Comparison of ENCODE assay signal across 8 cellular contexts in the genomic region with DNA sequence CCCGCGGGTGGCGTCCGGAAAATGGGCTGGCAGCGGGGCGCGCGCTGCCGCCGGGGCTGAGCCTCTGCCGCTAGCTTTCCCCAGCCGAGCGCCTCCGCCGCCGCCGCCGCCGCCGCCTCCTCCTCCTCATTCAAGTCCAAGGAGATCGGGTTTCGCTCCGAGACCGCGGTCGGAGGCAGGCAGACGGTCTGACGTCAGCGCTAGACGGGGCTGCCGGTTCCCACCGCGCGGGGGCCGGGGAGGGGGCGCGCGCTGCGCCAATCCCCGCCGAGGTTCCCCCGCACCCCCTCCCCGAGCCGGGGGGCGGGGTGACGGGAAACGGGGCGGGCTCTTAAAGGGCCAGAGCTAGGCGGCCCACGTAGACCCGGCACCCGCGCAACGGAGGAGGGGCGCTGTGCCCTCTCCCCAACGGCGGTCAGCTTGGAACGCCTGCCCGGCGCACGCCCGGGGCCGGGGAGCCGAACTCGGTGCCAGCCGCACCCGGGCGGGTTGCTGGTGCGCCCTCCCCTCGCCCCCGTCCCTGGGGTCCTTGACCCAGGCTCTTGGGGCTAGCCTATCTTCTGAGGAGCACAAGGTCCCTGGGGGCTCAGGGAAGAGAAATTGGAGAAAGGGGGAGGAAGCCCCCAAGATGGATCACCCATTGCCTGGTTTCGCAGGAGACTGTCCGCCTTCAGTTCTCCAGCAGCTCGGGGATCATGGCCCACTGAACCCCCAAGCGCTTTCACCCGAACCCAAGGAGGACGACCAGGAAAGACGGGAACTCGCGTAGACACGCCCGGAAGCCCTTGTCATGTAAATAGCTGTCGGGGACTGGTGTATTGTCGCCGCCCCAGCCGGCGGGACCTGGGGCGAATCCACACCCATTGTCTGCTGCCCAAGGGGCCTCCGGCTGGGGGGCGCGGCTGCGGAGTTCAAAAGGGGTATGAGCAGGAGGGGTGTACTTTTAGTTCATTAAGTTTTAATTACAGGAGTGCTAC. TPM values are rescaled to one million over a fixed set of nuclear protein-coding genes. Genes with fewer than 3 reads are reported as not detected.
DNase-seq lines count a peak whose midpoint lies in the region; ATAC-seq and TF ChIP-seq lines count a peak whose summit lies in the region.

A gene with protein sequence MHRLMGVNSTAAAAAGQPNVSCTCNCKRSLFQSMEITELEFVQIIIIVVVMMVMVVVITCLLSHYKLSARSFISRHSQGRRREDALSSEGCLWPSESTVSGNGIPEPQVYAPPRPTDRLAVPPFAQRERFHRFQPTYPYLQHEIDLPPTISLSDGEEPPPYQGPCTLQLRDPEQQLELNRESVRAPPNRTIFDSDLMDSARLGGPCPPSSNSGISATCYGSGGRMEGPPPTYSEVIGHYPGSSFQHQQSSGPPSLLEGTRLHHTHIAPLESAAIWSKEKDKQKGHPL (minus strand): TSS at position 193 of the 977 bp plus-strand sequence. CDS start 433 bp downstream, outside the sequence.

- peaks cover 0 to 4% of the 10 kb centered on the region in 2 donors for H3K36me3 Mint-ChIP-seq in CD14-positive monocyte

- H3K4me1 ChIP-seq in OCI-LY7 (ENCODE audit: insufficient read depth, low read length, poor library complexity, severe bottlenecking): peaks cover 48% of the 10 kb centered on the region
- H3K4me1 ChIP-seq in esophagus squamous epithelium: peaks cover 8 to 78% (median 44%) of the 10 kb centered on the region in 3 donors
- H3K4me1 ChIP-seq in muscle layer of colon (ENCODE audit: insufficient read depth, low read length): peaks cover 28% of the 10 kb centered on the region

- CTCF ChIA-PET in OCI-LY7 (lab: Charles Lee; ENCODE audit: unreplicated experiment): interaction anchor here (0.6 to 1.5 kb wide), 2 partner anchors 28 to 82 kb away, joined by 3 to 6 read pairs; no protein-coding TSS in a partner anchor

- H3K27ac Mint-ChIP-seq in CD14-positive monocyte: peak within 1 kb of the TSS in 6 of 7 donors; percentile 30 to 83 (median 62)

- H3K27me3 ChIP-seq in esophagus squamous epithelium (peaks cover 0 to 21% (median 0%) of the 10 kb centered on the region in 4 donors), muscle layer of colon (ENCODE audit: control insufficient read depth in 1 of 2, insufficient read depth in 2 of 2, low read length in 2 of 2) (no peaks in the 10 kb centered on the region)

- TF ChIP-seq POLR2A in esophagus squamous epithelium (IDR thresholded peaks at IDR 0.05): peak in 3 of 4 donors; percentile 48 to 87 (median 82)

- intact Hi-C loops in CD14-positive monocyte (cut with micrococcal nuclease): loop anchor here (10.0 kb wide), 3 partner anchors 85 to 335 kb away; partner anchors contain the start of gene ZBP1 (in 1 of the 2)
- intact Hi-C loops in OCI-LY7 (cut with micrococcal nuclease; ENCODE audit: unreplicated experiment): loop anchor here (1.0 to 2.0 kb wide), 2 partner anchors 30 to 55 kb away; no protein-coding TSS in a partner anchor
- intact Hi-C loops in esophagus squamous epithelium (cut with DNase I): no loop called here

- no peak for TF ChIP-seq CTCF in CD14-positive monocyte (IDR thresholded peaks at IDR 0.05)
- TF ChIP-seq CTCF in OCI-LY7 (conservative IDR thresholded peaks at IDR 0.05; ENCODE audit: low read length): 0 out of 2 replicates have a peak, but pooled peaks have one; percentile 25
- TF ChIP-seq CTCF in esophagus squamous epithelium (IDR thresholded peaks at IDR 0.05): peak in 2 of 6 experiments; percentile 14

- peak within 1 kb of the TSS; percentile 93 for H3K4me2 ChIP-seq in OCI-LY7 (ENCODE audit: low read length)

- peak within 1 kb of the TSS; percentile 72 for H2AFZ ChIP-seq in OCI-LY7 (ENCODE audit: low read length)

- peaks cover 50 to 65% (median 53%) of the 10 kb centered on the region in 3 donors for H3K27me3 Mint-ChIP-seq in CD14-positive monocyte (ENCODE audit: low read depth in 3 of 3)

- no peaks in the 10 kb centered on the region for H3K36me3 ChIP-seq in OCI-LY7 (ENCODE audit: insufficient read depth, low read length)
- H3K36me3 ChIP-seq in esophagus squamous epithelium: no peaks in the 10 kb centered on the region
- no peaks in the 10 kb centered on the region for H3K36me3 ChIP-seq in muscle layer of colon (ENCODE audit: insufficient read depth, low read length)

- no TSS peak for BruUV-seq in OCI-LY7 (replicated peaks; lab: Mats Ljungman, UMichigan)

- H4K20me1 ChIP-seq in OCI-LY7 (ENCODE audit: insufficient read depth, low read length): peaks cover 11% of the 10 kb centered on the region; the same call in 1 of the 2 replicates

- peak; percentile 69 for ATAC-seq in GM19467 (IDR thresholded peaks at IDR 0.05; ENCODE audit: unreplicated experiment)

- POLR2A ChIA-PET in OCI-LY7 (lab: Charles Lee): interaction anchor here (0.6 to 2.5 kb wide), 3 partner anchors 29 to 110 kb away, joined by 3 to 16 read pairs (median 3); no protein-coding TSS in a partner anchor

- H3K9me2 ChIP-seq in OCI-LY7 (ENCODE audit: insufficient read depth, low read length): no peaks in the 10 kb centered on the region

- H3K4me3 Mint-ChIP-seq in CD14-positive monocyte: peak within 1 kb of the TSS; percentile 82 to 85

- H3K79me2 ChIP-seq in OCI-LY7 (ENCODE audit: insufficient read depth, low read depth, low read length): peaks cover 14% of the 10 kb centered on the region; the same call in 1 of the 2 replicates

- H3K9ac ChIP-seq in muscle layer of colon (ENCODE audit: low read length): peak within 1 kb of the TSS; percentile 79

- DNase-seq in CD14-positive monocyte (ENCODE audit: low spot score): peak; percentile 87
- peak; percentile 93 for DNase-seq in HT1080 (ENCODE audit: low read depth)
- DNase-seq in OCI-LY7 (ENCODE audit: low spot score): peak; percentile 89
- DNase-seq in activated T-helper 1 cell treated with Interleukin-2 at 50 U/mL for 16 hours (ENCODE audit: low read depth): peak; percentile 90
- DNase-seq in esophagus squamous epithelium (lab: John Stamatoyannopoulos, UW): peak; percentile 53
- peak; percentile 83 to 91 for DNase-seq in stimulated activated CD8-positive, alpha-beta memory T cell treated with anti-CD3 and anti-CD28 coated beads, Interleukin-4, amount 100 ng/mL, for 4 hours (ENCODE audit: low read depth in 2 of 2, low spot score in 1 of 2)

- peaks cover 33% of the 10 kb centered on the region for H3K4me1 Mint-ChIP-seq in CD14-positive monocyte

- H3K9me3 ChIP-seq in OCI-LY7 (ENCODE audit: low read length) (no peaks in the 10 kb centered on the region), esophagus squamous epithelium (no peaks in the 10 kb centered on the region), muscle layer of colon (ENCODE audit: low read length) (no peaks in the 10 kb centered on the region)

- peaks cover 0 to 11% (median 5%) of the 10 kb centered on the region in 7 donors for H3K9me3 Mint-ChIP-seq in CD14-positive monocyte

- H3K4me3 ChIP-seq in OCI-LY7 (ENCODE audit: low read depth, low read length, poor library complexity, severe bottlenecking) (peak within 1 kb of the TSS; percentile 75), esophagus squamous epithelium (peak within 1 kb of the TSS; percentile 59 to 96 (median 70)), muscle layer of colon (ENCODE audit: low read depth in 1 of 2, low read length in 2 of 2) (peak within 1 kb of the TSS; percentile 93 to 99)

- WGBS in esophagus squamous epithelium, 2 donors: 0 to 6% methylated on average over 13 to 21 of the region's 92 CpGs

- H3K27ac ChIP-seq in OCI-LY7 (ENCODE audit: low read depth, low read length, poor library complexity, severe bottlenecking) (peak within 1 kb of the TSS; percentile 34), esophagus squamous epithelium (peak within 1 kb of the TSS; percentile 79 to 94 (median 86)), muscle layer of colon (ENCODE audit: low read depth, low read length) (peak within 1 kb of the TSS; percentile 68)

RNA-seq across cellular contexts. Expression of the gene that starts here (rescaled TPM):
- polyA plus RNA-seq in CD14-positive monocyte: under 1 TPM; 0.59 to 0.73 TPM
- 6.3 and 7.9 TPM in 2 replicates for total RNA-seq in HT1080 (2014; rRNA removed; shearing (Covaris generic))
- 28.7 and 32.4 TPM in 2 replicates for polyA plus RNA-seq in HT1080 (2015; cell fraction: cytosol; rRNA removed)
- 20.0 and 24.3 TPM in 2 replicates for polyA plus RNA-seq in HT1080 (2015; cell fraction: nucleus; rRNA removed)
- 1.4 and 1.8 TPM in 2 replicates for total RNA-seq in OCI-LY7 (2014; rRNA removed; shearing (Covaris generic))
- 3.7 and 4.3 TPM in 2 replicates for total RNA-seq in OCI-LY7 (2022)
- total RNA-seq in esophagus squamous epithelium: 1 to 10 TPM in 3 of 4 donors, under 1 TPM in 1; 0.95 to 4.6 (median 2.6) TPM

Comparison
In these comparisons a context has a peak if more than half of its experiments do, and no peak if none do; other contexts are left out.
1. Peak in every context shown above with its lines: DNase-seq, ATAC-seq, H3K4me3 ChIP-seq and H3K27ac ChIP-seq.
2. Peak in DNase-seq in CD14-positive monocyte; RNA of the gene not detected or under 1 TPM.
3. H3K27ac ChIP-seq: peak in every context shown above with its lines; median percentile 86 in esophagus squamous epithelium; 68 in muscle layer of colon; 34 in OCI-LY7.